Comparison of ENCODE assay signal across 9 cellular contexts in genomic region chr6:158068893-158069799, GRCh38.
DNase-seq lines count a peak whose midpoint lies in the region; ATAC-seq lines count a peak whose summit lies in the region.
"Had no signal": no experiment of that assay in that cellular context is flagged by ENCODE, and none has a peak within 500 bp of the region (broad histone marks: within the 10 kb centered on the region; RNA-seq: fewer than 3 reads in every experiment).

No MANE protein-coding gene starts in this region.

- H3K4me1 Mint-ChIP-seq in activated naive CD4-positive, alpha-beta T cell treated with anti-CD3 and anti-CD28 coated beads, Interleukin-2, amount 50 U/mL, for 24 hours: peaks cover 6% of the 10 kb centered on the region
- H3K4me1 Mint-ChIP-seq in activated naive CD8-positive, alpha-beta T cell (ENCODE audit: low read depth): peaks cover 4% of the 10 kb centered on the region

- H3K9me3 Mint-ChIP-seq in activated naive CD4-positive, alpha-beta T cell treated with anti-CD3 and anti-CD28 coated beads, Interleukin-2, amount 50 U/mL, for 24 hours: no peaks in the 10 kb centered on the region
- H3K9me3 Mint-ChIP-seq in activated naive CD8-positive, alpha-beta T cell (ENCODE audit: low read depth): no peaks in the 10 kb centered on the region

- no peak for DNase-seq in activated naive CD4-positive, alpha-beta T cell (lab: John Stamatoyannopoulos, UW)
- DNase-seq in iPS-NIHi7 (ENCODE audit: extremely low spot score) (peak; percentile 55), ureter (ENCODE audit: low spot score) (peak; percentile 89), anterior cingulate cortex (lab: John Stamatoyannopoulos, UW) (no peak), OCI-M2 (lab: John Stamatoyannopoulos, UW; ENCODE audit: unreplicated experiment) (no peak)
- DNase-seq: DND-41 had no signal

- no peak for ATAC-seq in GM21786 (IDR thresholded peaks at IDR 0.05; ENCODE audit: unreplicated experiment)

- peak overlapping the region; percentile 62 for H3K27ac Mint-ChIP-seq in activated naive CD4-positive, alpha-beta T cell treated with anti-CD3 and anti-CD28 coated beads, Interleukin-2, amount 50 U/mL, for 24 hours
- peak overlapping the region; percentile 70 for H3K27ac Mint-ChIP-seq in activated naive CD8-positive, alpha-beta T cell

- H3K27me3 Mint-ChIP-seq in activated naive CD4-positive, alpha-beta T cell treated with anti-CD3 and anti-CD28 coated beads, Interleukin-2, amount 50 U/mL, for 24 hours: no peaks in the 10 kb centered on the region
- H3K27me3 Mint-ChIP-seq in activated naive CD8-positive, alpha-beta T cell: no peaks in the 10 kb centered on the region

- H3K4me3 Mint-ChIP-seq in activated naive CD4-positive, alpha-beta T cell treated with anti-CD3 and anti-CD28 coated beads, Interleukin-2, amount 50 U/mL, for 24 hours: no peak overlapping the region
- no peak overlapping the region for H3K4me3 Mint-ChIP-seq in activated naive CD8-positive, alpha-beta T cell

- H3K36me3 Mint-ChIP-seq in activated naive CD4-positive, alpha-beta T cell treated with anti-CD3 and anti-CD28 coated beads, Interleukin-2, amount 50 U/mL, for 24 hours: no peaks in the 10 kb centered on the region
- H3K36me3 Mint-ChIP-seq in activated naive CD8-positive, alpha-beta T cell: peaks cover 5% of the 10 kb centered on the region

Comparison
In these comparisons a context has a peak if more than half of its experiments do, and no peak if none do; other contexts are left out.
1. DNase-seq: peak in iPS-NIHi7 (single experiment) and ureter (single experiment); none in activated naive CD4-positive, alpha-beta T cell (0 of 4), anterior cingulate cortex (0 of 58) and OCI-M2 (single experiment).